7 cellular contexts compared by ENCODE assay signal in the genomic region with DNA sequence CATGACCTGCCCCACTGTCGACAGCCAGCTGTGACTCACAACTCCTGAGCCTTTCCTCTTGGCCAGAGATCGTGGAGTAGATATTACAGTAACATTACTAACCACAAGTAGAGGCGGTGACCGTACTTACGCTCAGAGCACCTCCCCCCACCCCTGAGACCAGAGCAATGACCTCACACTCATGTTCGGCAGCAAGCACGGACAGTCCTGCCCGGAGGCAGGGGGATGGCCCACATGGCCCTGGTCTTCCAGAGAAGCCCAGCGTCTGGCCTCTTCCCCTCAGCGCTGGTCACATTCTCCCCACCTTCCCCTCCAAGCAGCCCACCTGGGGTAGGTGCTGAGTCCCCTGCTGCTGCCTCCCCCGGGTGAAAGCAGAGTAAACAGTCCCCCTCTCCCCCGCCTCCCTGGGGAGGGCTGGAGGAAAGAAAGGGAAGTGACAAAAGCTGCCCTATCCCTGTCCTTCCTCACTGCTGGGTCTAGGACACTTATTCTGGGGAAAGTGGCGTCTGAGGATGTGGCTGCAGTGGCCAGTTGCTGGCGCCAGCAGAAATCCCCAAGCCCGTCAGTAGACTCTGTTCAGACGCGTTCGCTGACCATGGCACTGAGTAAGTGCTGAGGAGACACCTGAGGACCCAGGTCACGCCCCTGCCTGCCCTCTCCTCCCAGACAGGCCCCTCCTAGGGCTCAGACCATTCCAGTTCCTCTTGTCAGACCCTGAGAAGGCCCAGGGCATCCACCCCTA.
DNase-seq lines count a peak whose midpoint lies in the region; ATAC-seq, FAIRE-seq and TF ChIP-seq lines count a peak whose summit lies in the region.

No MANE protein-coding gene starts in this region.

- BruUV-seq in K562 (replicated peaks; lab: Mats Ljungman, UMichigan), result TSS peak; percentile 92

- 6% methylated on average over 18 of the region's 19 CpGs for WGBS in K562 (ENCODE audit: insufficient coverage, low coverage, missing lambda C conversion rate)
- WGBS in testis, 2 donors, result 63 to 65% methylated on average over 18 to 19 of the region's 19 CpGs

- H4K20me1 ChIP-seq in K562 (replicated peaks; ENCODE audit: control insufficient read depth, insufficient read depth, low read length), result no peaks in the 10 kb centered on the region

- H3K4me2 ChIP-seq in K562 (ENCODE audit: insufficient read depth, low read length), result peak overlapping the region; percentile 81

- FAIRE-seq in K562 (lab: Jason Lieb, UNC), result peak; percentile 100

- TF ChIP-seq CTCF in K562 (IDR thresholded peaks at IDR 0.05 in 2 of 3, conservative IDR thresholded peaks at IDR 0.05 in 1 of 3; ENCODE audit: insufficient read depth in 2 of 3, low read depth in 1 of 3, low read length in 3 of 3) (peak in 1 of 3 experiments; percentile 19; a peak in 2 of 6 replicates), testis (IDR thresholded peaks at IDR 0.05) (no peak), progenitor cell of endocrine pancreas (IDR thresholded peaks at IDR 0.05; ENCODE audit: unreplicated experiment) (no peak)

- peak overlapping the region; percentile 21; the same call in 1 of the 2 replicates for H3K4me3 ChIP-seq in K562
- no peak overlapping the region for H3K4me3 ChIP-seq in testis

- H3K4me3 Mint-ChIP-seq in progenitor cell of endocrine pancreas (ENCODE audit: low read depth), result no peak overlapping the region

- intact Hi-C loops in K562 (cut with micrococcal nuclease) (loop anchor here (1.0 to 2.0 kb wide), 5 partner anchors 15 to 106 kb away; no protein-coding TSS in a partner anchor), testis (cut with DNase I; ENCODE audit: low total_unique reads) (no loop called here)

- peak overlapping the region; percentile 90 for H2AFZ ChIP-seq in K562 (ENCODE audit: low read depth, low read length)

- peak overlapping the region; percentile 73 to 93 for H3K9ac ChIP-seq in K562 (ENCODE audit: insufficient read depth in 1 of 2, low read depth in 2 of 2, low read length in 2 of 2)

- POLR2A ChIA-PET in K562 (lab: Yijun Ruan, JAX), result interaction anchor here (0.6 to 2.5 kb wide), 27 partner anchors 8 to 719 kb away, joined by 3 to 16 read pairs (median 3); a partner anchor contains a TSS

- no peaks in the 10 kb centered on the region for H3K27me3 Mint-ChIP-seq in progenitor cell of endocrine pancreas

- H3K9me1 ChIP-seq in K562 (ENCODE audit: control insufficient read depth, insufficient read depth, low read length), result no peaks in the 10 kb centered on the region

- peaks cover 15% of the 10 kb centered on the region for H3K9me3 ChIP-seq in K562 (replicated peaks; ENCODE audit: control insufficient read depth, insufficient read depth, low read depth, low read length)
- no peaks in the 10 kb centered on the region for H3K9me3 ChIP-seq in testis

- TF ChIP-seq POLR2A in K562 (conservative IDR thresholded peaks at IDR 0.05) (peak; percentile 87), testis (IDR thresholded peaks at IDR 0.05) (no peak)

- no peaks in the 10 kb centered on the region for H3K36me3 Mint-ChIP-seq in progenitor cell of endocrine pancreas (ENCODE audit: insufficient read depth)

- TF ChIP-seq RAD21 in K562 (CRISPR knock-in tag; conservative IDR thresholded peaks at IDR 0.05 in 1 of 2, IDR thresholded peaks at IDR 0.05 in 1 of 2), result peak; percentile 10 to 40; a peak in 1 of 4 replicates

- peak overlapping the region; percentile 97 for H3K27ac ChIP-seq in K562 (ENCODE audit: extremely low read depth, low read depth, low read length)
- H3K27ac ChIP-seq in layer of hippocampus (ENCODE audit: low read depth, low read length), result peak overlapping the region; percentile 43
- H3K27ac ChIP-seq in testis, result peak overlapping the region in 1 of 2 donors; percentile 53

- no peaks in the 10 kb centered on the region for H3K4me1 Mint-ChIP-seq in progenitor cell of endocrine pancreas (ENCODE audit: low read depth)

- ATAC-seq in GM18907 (IDR thresholded peaks at IDR 0.05; ENCODE audit: unreplicated experiment), result peak; percentile 73
- peak; percentile 49 for ATAC-seq in HG03280 (IDR thresholded peaks at IDR 0.05; ENCODE audit: unreplicated experiment)
- ATAC-seq in K562, result peak; percentile 93

- H3K27me3 ChIP-seq in K562 (ENCODE audit: control insufficient read depth in 2 of 2, insufficient read depth in 2 of 2, low read length in 2 of 2) (no peaks in the 10 kb centered on the region), layer of hippocampus (ENCODE audit: control insufficient read depth, insufficient read depth, low read length) (no peaks in the 10 kb centered on the region), testis (no peaks in the 10 kb centered on the region)

- H3K36me3 ChIP-seq in K562 (ENCODE audit: control insufficient read depth, insufficient read depth, low read length), result no peaks in the 10 kb centered on the region; the same call in 2 of the 3 replicates
- no peaks in the 10 kb centered on the region for H3K36me3 ChIP-seq in testis (ENCODE audit: low read depth, missing control alignments)

- H3K79me2 ChIP-seq in K562 (ENCODE audit: control insufficient read depth, insufficient read depth, low read length), result no peaks in the 10 kb centered on the region

- CTCF ChIA-PET in K562 (lab: Yijun Ruan, JAX; ENCODE audit: low intra/inter-chr PET ratio), result no interaction called here

- peak; percentile 92 for TF ChIP-seq EP300 in K562 (IDR thresholded peaks at IDR 0.05; ENCODE audit: low read length)

- peak; percentile 96 to 99 (median 98) for DNase-seq in K562 (ENCODE audit: extremely low read depth in 1 of 4, low spot score in 3 of 4)
- DNase-seq in testis, result peak; percentile 54
- DNase-seq in progenitor cell of endocrine pancreas (ENCODE audit: low spot score, unreplicated experiment), result no peak
- no peak for DNase-seq in NCI-H2196 treated with DMSO at 0.1 percent for 48 hours (lab: John Stamatoyannopoulos, UW; ENCODE audit: unreplicated experiment)

- in situ Hi-C loops in K562 (cut with MboI), result loop anchor here (5.0 kb wide), 1 partner anchor 286 kb away; a partner anchor contains a TSS

- H3K4me1 ChIP-seq in K562 (replicated peaks in 1 of 2; ENCODE audit: control insufficient read depth in 2 of 2, insufficient read depth in 2 of 2, low read length in 2 of 2) (peaks cover 52 to 63% of the 10 kb centered on the region in 2 experiments), testis (peaks cover 12% of the 10 kb centered on the region)

- H3K9me3 Mint-ChIP-seq in progenitor cell of endocrine pancreas (ENCODE audit: low read depth), result peaks cover 3% of the 10 kb centered on the region

- no peak overlapping the region for H3K27ac Mint-ChIP-seq in progenitor cell of endocrine pancreas

TF ChIP-seq in K562, 482 proteins besides CTCF, POLR2A, EP300 and RAD21 (continues in another document):
- no peak for TF ChIP-seq ZNF551 (CRISPR knock-in tag; IDR thresholded peaks at IDR 0.05)
- TF ChIP-seq ZSCAN32 (CRISPR knock-in tag; IDR thresholded peaks at IDR 0.05), result peak; percentile 48; the same call in 1 of the 2 replicates
- TF ChIP-seq ETS2 (tag; IDR thresholded peaks at IDR 0.05; ENCODE audit: borderline replicate concordance, poor library complexity, severe bottlenecking), result peak; percentile 14
- no peak for TF ChIP-seq ZNF316 (IDR thresholded peaks at IDR 0.05)
- TF ChIP-seq, protein P1, sequence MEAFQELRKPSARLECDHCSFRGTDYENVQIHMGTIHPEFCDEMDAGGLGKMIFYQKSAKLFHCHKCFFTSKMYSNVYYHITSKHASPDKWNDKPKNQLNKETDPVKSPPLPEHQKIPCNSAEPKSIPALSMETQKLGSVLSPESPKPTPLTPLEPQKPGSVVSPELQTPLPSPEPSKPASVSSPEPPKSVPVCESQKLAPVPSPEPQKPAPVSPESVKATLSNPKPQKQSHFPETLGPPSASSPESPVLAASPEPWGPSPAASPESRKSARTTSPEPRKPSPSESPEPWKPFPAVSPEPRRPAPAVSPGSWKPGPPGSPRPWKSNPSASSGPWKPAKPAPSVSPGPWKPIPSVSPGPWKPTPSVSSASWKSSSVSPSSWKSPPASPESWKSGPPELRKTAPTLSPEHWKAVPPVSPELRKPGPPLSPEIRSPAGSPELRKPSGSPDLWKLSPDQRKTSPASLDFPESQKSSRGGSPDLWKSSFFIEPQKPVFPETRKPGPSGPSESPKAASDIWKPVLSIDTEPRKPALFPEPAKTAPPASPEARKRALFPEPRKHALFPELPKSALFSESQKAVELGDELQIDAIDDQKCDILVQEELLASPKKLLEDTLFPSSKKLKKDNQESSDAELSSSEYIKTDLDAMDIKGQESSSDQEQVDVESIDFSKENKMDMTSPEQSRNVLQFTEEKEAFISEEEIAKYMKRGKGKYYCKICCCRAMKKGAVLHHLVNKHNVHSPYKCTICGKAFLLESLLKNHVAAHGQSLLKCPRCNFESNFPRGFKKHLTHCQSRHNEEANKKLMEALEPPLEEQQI (IDR thresholded peaks at IDR 0.05), result peak; percentile 10; the same call in 1 of the 2 replicates
- peak; percentile 90 for TF ChIP-seq TOE1 (IDR thresholded peaks at IDR 0.05; ENCODE audit: borderline replicate concordance)
- TF ChIP-seq TOE1 (CRISPR knock-in tag; IDR thresholded peaks at IDR 0.05; ENCODE audit: borderline replicate concordance, low read depth), result no peak
- TF ChIP-seq JUNB (CRISPR knock-in tag; conservative IDR thresholded peaks at IDR 0.05), result peak; percentile 79; the same call in 1 of the 2 replicates
- no peak for TF ChIP-seq TAF15 (IDR thresholded peaks at IDR 0.05; ENCODE audit: low read depth, low read length)
- TF ChIP-seq GTF2F1 (IDR thresholded peaks at IDR 0.05; ENCODE audit: low read depth, low read length), result 0 out of 2 replicates have a peak, but pooled peaks have one; percentile 74
- peak; percentile 77 for TF ChIP-seq STAT5B (CRISPR knock-in tag; IDR thresholded peaks at IDR 0.05)
- peak; percentile 92 for TF ChIP-seq ZNF165 (CRISPR knock-in tag; IDR thresholded peaks at IDR 0.05; ENCODE audit: borderline replicate concordance)
- peak; percentile 89 for TF ChIP-seq TBP (optimal IDR thresholded peaks at IDR 0.05; ENCODE audit: low read depth, low read length)
- TF ChIP-seq MYC (IDR thresholded peaks at IDR 0.05; ENCODE audit: low read depth, low read length), result no peak; the same call in 1 of the 2 replicates
- peak; percentile 90; the same call in 1 of the 2 replicates for TF ChIP-seq MYC (CRISPR knock-in tag; IDR thresholded peaks at IDR 0.05; ENCODE audit: borderline replicate concordance, low read depth)
- TF ChIP-seq, protein P2, sequence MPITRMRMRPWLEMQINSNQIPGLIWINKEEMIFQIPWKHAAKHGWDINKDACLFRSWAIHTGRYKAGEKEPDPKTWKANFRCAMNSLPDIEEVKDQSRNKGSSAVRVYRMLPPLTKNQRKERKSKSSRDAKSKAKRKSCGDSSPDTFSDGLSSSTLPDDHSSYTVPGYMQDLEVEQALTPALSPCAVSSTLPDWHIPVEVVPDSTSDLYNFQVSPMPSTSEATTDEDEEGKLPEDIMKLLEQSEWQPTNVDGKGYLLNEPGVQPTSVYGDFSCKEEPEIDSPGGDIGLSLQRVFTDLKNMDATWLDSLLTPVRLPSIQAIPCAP (CRISPR knock-in tag; IDR thresholded peaks at IDR 0.05; ENCODE audit: borderline replicate concordance), result no peak
- peak; percentile 75; the same call in 1 of the 2 replicates for TF ChIP-seq POLR2AphosphoS2 (IDR thresholded peaks at IDR 0.05; ENCODE audit: low read length)
- peak; percentile 94 for TF ChIP-seq TEAD2 (tag; IDR thresholded peaks at IDR 0.05)

Comparison
In these comparisons a context has a peak if more than half of its experiments do, and no peak if none do; other contexts are left out.
1. DNase-seq: peak in K562 (4 of 4) and testis (single experiment); none in progenitor cell of endocrine pancreas (single experiment) and NCI-H2196 treated with DMSO at 0.1 percent for 48 hours (single experiment).
2. Peak in every context shown above with its lines, with median percentiles within 50 percentile points of each other: ATAC-seq.